ENCODE assay signal across 1 cellular context in the genomic region with DNA sequence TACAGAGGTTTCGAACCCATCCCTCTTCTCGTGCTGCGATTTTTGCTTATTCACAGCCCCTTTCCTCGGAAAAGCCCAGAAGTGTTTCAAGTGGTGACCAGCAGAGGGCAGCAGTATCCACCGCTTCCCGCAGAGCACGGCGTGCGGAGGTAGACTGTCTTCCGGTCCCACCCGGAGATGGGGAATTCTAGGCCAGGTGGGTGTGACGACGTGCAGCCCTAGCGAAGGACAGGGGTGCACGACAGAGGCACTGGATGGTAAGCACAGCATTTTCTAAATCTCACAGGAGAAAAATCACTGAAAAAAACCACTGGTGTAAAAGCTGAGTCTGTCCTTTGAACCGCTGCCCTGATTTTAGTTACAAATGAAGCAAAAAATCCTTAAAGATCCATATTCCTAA.
TF ChIP-seq lines count a peak whose summit lies in the region.

No MANE protein-coding gene starts in this region.

TF ChIP-seq in IMR-90, 13 proteins besides CTCF, POLR2A, EP300 and RAD21:
- TF ChIP-seq RCOR1 (IDR thresholded peaks at IDR 0.05; ENCODE audit: insufficient replicate concordance, low read length) = no peak
- TF ChIP-seq, protein P1, sequence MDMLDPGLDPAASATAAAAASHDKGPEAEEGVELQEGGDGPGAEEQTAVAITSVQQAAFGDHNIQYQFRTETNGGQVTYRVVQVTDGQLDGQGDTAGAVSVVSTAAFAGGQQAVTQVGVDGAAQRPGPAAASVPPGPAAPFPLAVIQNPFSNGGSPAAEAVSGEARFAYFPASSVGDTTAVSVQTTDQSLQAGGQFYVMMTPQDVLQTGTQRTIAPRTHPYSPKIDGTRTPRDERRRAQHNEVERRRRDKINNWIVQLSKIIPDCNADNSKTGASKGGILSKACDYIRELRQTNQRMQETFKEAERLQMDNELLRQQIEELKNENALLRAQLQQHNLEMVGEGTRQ (IDR thresholded peaks at IDR 0.05; ENCODE audit: low read depth, low read length) = no peak
- no peak for TF ChIP-seq BHLHE40 (IDR thresholded peaks at IDR 0.05; ENCODE audit: low read depth, low read length)
- no peak for TF ChIP-seq MAZ (IDR thresholded peaks at IDR 0.05; ENCODE audit: borderline replicate concordance, low read depth, low read length)
- TF ChIP-seq FOS (IDR thresholded peaks at IDR 0.05; ENCODE audit: low read depth, low read length) = no peak
- no peak for TF ChIP-seq NFE2L2 (IDR thresholded peaks at IDR 0.05; ENCODE audit: low read depth, low read length)
- TF ChIP-seq, protein P2, sequence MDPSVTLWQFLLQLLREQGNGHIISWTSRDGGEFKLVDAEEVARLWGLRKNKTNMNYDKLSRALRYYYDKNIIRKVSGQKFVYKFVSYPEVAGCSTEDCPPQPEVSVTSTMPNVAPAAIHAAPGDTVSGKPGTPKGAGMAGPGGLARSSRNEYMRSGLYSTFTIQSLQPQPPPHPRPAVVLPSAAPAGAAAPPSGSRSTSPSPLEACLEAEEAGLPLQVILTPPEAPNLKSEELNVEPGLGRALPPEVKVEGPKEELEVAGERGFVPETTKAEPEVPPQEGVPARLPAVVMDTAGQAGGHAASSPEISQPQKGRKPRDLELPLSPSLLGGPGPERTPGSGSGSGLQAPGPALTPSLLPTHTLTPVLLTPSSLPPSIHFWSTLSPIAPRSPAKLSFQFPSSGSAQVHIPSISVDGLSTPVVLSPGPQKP (IDR thresholded peaks at IDR 0.05; ENCODE audit: borderline replicate concordance, low read depth, low read length) = no peak
- peak; percentile 38 for TF ChIP-seq MAFK (IDR thresholded peaks at IDR 0.05; ENCODE audit: low read depth, low read length)
- TF ChIP-seq CHD1 (IDR thresholded peaks at IDR 0.05; ENCODE audit: low read depth, low read length) = 0 out of 2 replicates have a peak, but pooled peaks have one; percentile 68
- peak; percentile 97 for TF ChIP-seq SMC3 (IDR thresholded peaks at IDR 0.05; ENCODE audit: low read depth, low read length)
- TF ChIP-seq CEBPB (IDR thresholded peaks at IDR 0.05; ENCODE audit: low read depth, low read length) = no peak
- no peak for TF ChIP-seq RFX5 (IDR thresholded peaks at IDR 0.05; ENCODE audit: low read depth, low read length)
- no peak for TF ChIP-seq MXI1 (IDR thresholded peaks at IDR 0.05; ENCODE audit: borderline replicate concordance, low read depth, low read length)
